In the genomic region with DNA sequence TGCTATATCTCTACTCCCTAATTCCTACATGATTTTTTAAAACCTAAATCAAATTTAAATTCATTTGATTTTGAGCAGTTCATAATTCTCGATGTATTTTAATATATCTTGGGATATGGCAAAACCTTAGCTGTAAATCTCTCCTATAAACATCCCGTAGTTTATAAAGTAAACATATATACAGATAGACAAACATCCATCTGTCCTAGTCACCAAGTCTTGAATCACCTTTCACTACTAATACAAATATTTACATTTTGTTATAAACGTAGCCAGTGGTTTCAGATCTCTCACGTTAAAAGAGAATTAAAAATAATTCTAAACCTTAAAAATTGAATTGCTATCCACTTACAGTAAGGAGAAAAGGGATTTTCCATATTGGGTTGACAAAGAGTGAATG, we compare ENCODE assay signal across 25 cellular contexts.
"Had no signal": no experiment of that assay in that cellular context is flagged by ENCODE, and none has a peak within 500 bp of the region (broad histone marks: within the 10 kb centered on the region; RNA-seq: fewer than 3 reads in every experiment).

No MANE protein-coding gene starts in this region.

- H3K27me3 Mint-ChIP-seq: activated naive CD4-positive, alpha-beta T cell treated with anti-CD3 and anti-CD28 coated beads, Interleukin-2, amount 10 ng/mL, durations not matched to agents 7 days and 5 days; central memory CD8-positive, alpha-beta T cell had no signal

- DNase-seq: activated CD4-positive, alpha-beta T cell treated with anti-CD3 and anti-CD28 coated beads for 1 hour; activated CD4-positive, CD25-positive, alpha-beta regulatory T cell; activated CD8-positive, alpha-beta memory T cell treated with anti-CD3 and anti-CD28 coated beads for 24 hours; activated CD8-positive, alpha-beta memory T cell treated with anti-CD3 and anti-CD28 coated beads, Interleukin-2, amount 50 U/mL, for 48 hours; activated effector memory CD4-positive, alpha-beta T cell treated with Interleukin-2 at 50 U/mL for 16 hours; MG63; NCI-H1048; NCI-H1105 treated with DMSO at 0.1 percent for 48 hours; NCI-H1436; NCI-H2081 treated with DMSO at 0.1 percent for 48 hours; NCI-H226; NCI-H446 treated with DMSO at 0.1 percent for 48 hours; NCI-H524 treated with DMSO at 0.1 percent for 48 hours; T1000 had no signal

- H3K27ac Mint-ChIP-seq: activated CD4-positive, alpha-beta memory T cell treated with anti-CD3 and anti-CD28 coated beads, Interleukin-2, amount 10 ng/mL, durations not matched to agents 7 days and 5 days; activated CD8-positive, alpha-beta memory T cell treated with anti-CD3 and anti-CD28 coated beads, Interleukin-2, amount 10 ng/mL, durations not matched to agents 7 days and 5 days; activated naive CD4-positive, alpha-beta T cell treated with anti-CD3 and anti-CD28 coated beads, Interleukin-2, amount 10 ng/mL, durations not matched to agents 7 days and 5 days; activated naive CD8-positive, alpha-beta T cell; activated naive CD8-positive, alpha-beta T cell treated with anti-CD3 and anti-CD28 coated beads, Interleukin-2, amount 50 U/mL, for 24 hours had no signal

- H3K36me3 ChIP-seq: cardiac muscle cell, MG63, SJCRH30, WERI-Rb-1 had no signal

- H3K4me3 Mint-ChIP-seq: activated CD4-positive, alpha-beta memory T cell treated with anti-CD3 and anti-CD28 coated beads, Interleukin-2, amount 10 ng/mL, durations not matched to agents 7 days and 5 days; activated CD8-positive, alpha-beta memory T cell treated with anti-CD3 and anti-CD28 coated beads, Interleukin-2, amount 10 ng/mL, durations not matched to agents 7 days and 5 days; activated naive CD4-positive, alpha-beta T cell treated with anti-CD3 and anti-CD28 coated beads, Interleukin-2, amount 10 ng/mL, durations not matched to agents 7 days and 5 days; activated naive CD8-positive, alpha-beta T cell; activated naive CD8-positive, alpha-beta T cell treated with anti-CD3 and anti-CD28 coated beads, Interleukin-2, amount 50 U/mL, for 24 hours; central memory CD8-positive, alpha-beta T cell had no signal

- ATAC-seq: Panc1 had no signal

- H3K4me1 ChIP-seq: SJCRH30 had no signal

- H3K4me1 Mint-ChIP-seq: activated CD4-positive, alpha-beta memory T cell treated with anti-CD3 and anti-CD28 coated beads, Interleukin-2, amount 10 ng/mL, durations not matched to agents 7 days and 5 days; activated CD8-positive, alpha-beta memory T cell treated with anti-CD3 and anti-CD28 coated beads, Interleukin-2, amount 10 ng/mL, durations not matched to agents 7 days and 5 days; activated naive CD4-positive, alpha-beta T cell treated with anti-CD3 and anti-CD28 coated beads, Interleukin-2, amount 10 ng/mL, durations not matched to agents 7 days and 5 days; activated naive CD8-positive, alpha-beta T cell treated with anti-CD3 and anti-CD28 coated beads, Interleukin-2, amount 50 U/mL, for 24 hours; central memory CD8-positive, alpha-beta T cell had no signal

- H3K27me3 ChIP-seq: cardiac muscle cell, MG63, SJCRH30 had no signal

- H3K9me3 Mint-ChIP-seq: activated CD4-positive, alpha-beta memory T cell treated with anti-CD3 and anti-CD28 coated beads, Interleukin-2, amount 10 ng/mL, durations not matched to agents 7 days and 5 days; activated naive CD4-positive, alpha-beta T cell treated with anti-CD3 and anti-CD28 coated beads, Interleukin-2, amount 10 ng/mL, durations not matched to agents 7 days and 5 days; activated naive CD8-positive, alpha-beta T cell treated with anti-CD3 and anti-CD28 coated beads, Interleukin-2, amount 50 U/mL, for 24 hours; central memory CD8-positive, alpha-beta T cell had no signal

- H3K9me3 ChIP-seq: MG63, SJCRH30 had no signal

- H3K4me3 ChIP-seq: cardiac muscle cell, MG63, SJCRH30, SK-N-MC had no signal

- H3K36me3 Mint-ChIP-seq: activated CD8-positive, alpha-beta memory T cell treated with anti-CD3 and anti-CD28 coated beads, Interleukin-2, amount 10 ng/mL, durations not matched to agents 7 days and 5 days; activated naive CD4-positive, alpha-beta T cell treated with anti-CD3 and anti-CD28 coated beads, Interleukin-2, amount 10 ng/mL, durations not matched to agents 7 days and 5 days; activated naive CD8-positive, alpha-beta T cell had no signal

- H3K27ac ChIP-seq: cardiac muscle cell, SJCRH30, SK-N-MC, WERI-Rb-1 had no signal
